ENCODE assay signal across 2 cellular contexts in the genomic region with DNA sequence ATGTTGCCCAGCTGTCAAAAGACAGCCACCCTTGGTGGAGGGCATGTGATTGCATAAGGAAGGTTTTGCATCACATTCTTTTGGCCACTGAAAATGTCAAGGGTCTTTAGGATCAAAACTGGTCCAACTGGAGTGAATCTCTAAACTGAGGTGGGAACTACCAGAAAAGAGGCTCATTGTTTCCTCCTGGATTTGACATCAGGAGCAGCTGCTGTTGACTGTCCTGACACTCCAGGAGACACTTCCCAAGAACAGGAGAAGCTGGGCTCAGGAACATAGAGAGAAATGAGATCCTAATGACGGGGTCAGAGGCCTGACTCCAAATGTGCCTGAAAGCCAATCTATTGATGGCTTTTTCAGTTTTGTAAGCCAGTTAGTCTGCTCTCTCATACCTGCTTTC.
TF ChIP-seq lines count a peak whose summit lies in the region.

No MANE protein-coding gene starts in this region.

TF ChIP-seq in IMR-90, 13 proteins besides CTCF, POLR2A, EP300 and RAD21:
- no peak for TF ChIP-seq MXI1 (IDR thresholded peaks at IDR 0.05; ENCODE audit: borderline replicate concordance, low read depth, low read length)
- TF ChIP-seq FOS (IDR thresholded peaks at IDR 0.05; ENCODE audit: low read depth, low read length): no peak

TF ChIP-seq in H1, 55 proteins besides CTCF, POLR2A, EP300 and RAD21:
- TF ChIP-seq NRF1 (IDR thresholded peaks at IDR 0.05; ENCODE audit: low read depth, low read length) (no peak), SAP30 (IDR thresholded peaks at IDR 0.05; ENCODE audit: insufficient read depth, insufficient replicate concordance, low read length) (no peak), SUZ12 (IDR thresholded peaks at IDR 0.05; ENCODE audit: low read length) (no peak), CEBPB (IDR thresholded peaks at IDR 0.05; ENCODE audit: low read depth, low read length) (no peak), JUN (IDR thresholded peaks at IDR 0.05; ENCODE audit: low read depth, low read length) (no peak), GABPA (IDR thresholded peaks at IDR 0.05; ENCODE audit: borderline replicate concordance, insufficient read depth, low read length) (no peak), SIN3A (conservative IDR thresholded peaks at IDR 0.05 in 1 of 2, IDR thresholded peaks at IDR 0.05 in 1 of 2; ENCODE audit: low read depth in 1 of 2, low read length in 2 of 2) (no peak), EZH2 (IDR thresholded peaks at IDR 0.05; ENCODE audit: low read depth, low read length, severe bottlenecking) (no peak), ZNF274 (IDR thresholded peaks at IDR 0.05; ENCODE audit: borderline replicate concordance, extremely low read depth, low read length) (no peak), PHF8 (conservative IDR thresholded peaks at IDR 0.05; ENCODE audit: low read depth, low read length) (no peak), GTF2F1 (IDR thresholded peaks at IDR 0.05; ENCODE audit: borderline replicate concordance, low read depth, low read length) (no peak), FOSL1 (IDR thresholded peaks at IDR 0.05; ENCODE audit: insufficient read depth, low read depth, low read length) (no peak), CTBP2 (IDR thresholded peaks at IDR 0.05; ENCODE audit: borderline replicate concordance, insufficient read depth, insufficient read length, low read length) (no peak), HDAC6 (IDR thresholded peaks at IDR 0.05; ENCODE audit: low read depth, low read length) (no peak)
- TF ChIP-seq, protein P1, sequence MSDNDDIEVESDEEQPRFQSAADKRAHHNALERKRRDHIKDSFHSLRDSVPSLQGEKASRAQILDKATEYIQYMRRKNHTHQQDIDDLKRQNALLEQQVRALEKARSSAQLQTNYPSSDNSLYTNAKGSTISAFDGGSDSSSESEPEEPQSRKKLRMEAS (IDR thresholded peaks at IDR 0.05): no peak
- TF ChIP-seq, protein P2, sequence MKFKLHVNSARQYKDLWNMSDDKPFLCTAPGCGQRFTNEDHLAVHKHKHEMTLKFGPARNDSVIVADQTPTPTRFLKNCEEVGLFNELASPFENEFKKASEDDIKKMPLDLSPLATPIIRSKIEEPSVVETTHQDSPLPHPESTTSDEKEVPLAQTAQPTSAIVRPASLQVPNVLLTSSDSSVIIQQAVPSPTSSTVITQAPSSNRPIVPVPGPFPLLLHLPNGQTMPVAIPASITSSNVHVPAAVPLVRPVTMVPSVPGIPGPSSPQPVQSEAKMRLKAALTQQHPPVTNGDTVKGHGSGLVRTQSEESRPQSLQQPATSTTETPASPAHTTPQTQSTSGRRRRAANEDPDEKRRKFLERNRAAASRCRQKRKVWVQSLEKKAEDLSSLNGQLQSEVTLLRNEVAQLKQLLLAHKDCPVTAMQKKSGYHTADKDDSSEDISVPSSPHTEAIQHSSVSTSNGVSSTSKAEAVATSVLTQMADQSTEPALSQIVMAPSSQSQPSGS (IDR thresholded peaks at IDR 0.05; ENCODE audit: low read length): no peak
- TF ChIP-seq, protein P3, sequence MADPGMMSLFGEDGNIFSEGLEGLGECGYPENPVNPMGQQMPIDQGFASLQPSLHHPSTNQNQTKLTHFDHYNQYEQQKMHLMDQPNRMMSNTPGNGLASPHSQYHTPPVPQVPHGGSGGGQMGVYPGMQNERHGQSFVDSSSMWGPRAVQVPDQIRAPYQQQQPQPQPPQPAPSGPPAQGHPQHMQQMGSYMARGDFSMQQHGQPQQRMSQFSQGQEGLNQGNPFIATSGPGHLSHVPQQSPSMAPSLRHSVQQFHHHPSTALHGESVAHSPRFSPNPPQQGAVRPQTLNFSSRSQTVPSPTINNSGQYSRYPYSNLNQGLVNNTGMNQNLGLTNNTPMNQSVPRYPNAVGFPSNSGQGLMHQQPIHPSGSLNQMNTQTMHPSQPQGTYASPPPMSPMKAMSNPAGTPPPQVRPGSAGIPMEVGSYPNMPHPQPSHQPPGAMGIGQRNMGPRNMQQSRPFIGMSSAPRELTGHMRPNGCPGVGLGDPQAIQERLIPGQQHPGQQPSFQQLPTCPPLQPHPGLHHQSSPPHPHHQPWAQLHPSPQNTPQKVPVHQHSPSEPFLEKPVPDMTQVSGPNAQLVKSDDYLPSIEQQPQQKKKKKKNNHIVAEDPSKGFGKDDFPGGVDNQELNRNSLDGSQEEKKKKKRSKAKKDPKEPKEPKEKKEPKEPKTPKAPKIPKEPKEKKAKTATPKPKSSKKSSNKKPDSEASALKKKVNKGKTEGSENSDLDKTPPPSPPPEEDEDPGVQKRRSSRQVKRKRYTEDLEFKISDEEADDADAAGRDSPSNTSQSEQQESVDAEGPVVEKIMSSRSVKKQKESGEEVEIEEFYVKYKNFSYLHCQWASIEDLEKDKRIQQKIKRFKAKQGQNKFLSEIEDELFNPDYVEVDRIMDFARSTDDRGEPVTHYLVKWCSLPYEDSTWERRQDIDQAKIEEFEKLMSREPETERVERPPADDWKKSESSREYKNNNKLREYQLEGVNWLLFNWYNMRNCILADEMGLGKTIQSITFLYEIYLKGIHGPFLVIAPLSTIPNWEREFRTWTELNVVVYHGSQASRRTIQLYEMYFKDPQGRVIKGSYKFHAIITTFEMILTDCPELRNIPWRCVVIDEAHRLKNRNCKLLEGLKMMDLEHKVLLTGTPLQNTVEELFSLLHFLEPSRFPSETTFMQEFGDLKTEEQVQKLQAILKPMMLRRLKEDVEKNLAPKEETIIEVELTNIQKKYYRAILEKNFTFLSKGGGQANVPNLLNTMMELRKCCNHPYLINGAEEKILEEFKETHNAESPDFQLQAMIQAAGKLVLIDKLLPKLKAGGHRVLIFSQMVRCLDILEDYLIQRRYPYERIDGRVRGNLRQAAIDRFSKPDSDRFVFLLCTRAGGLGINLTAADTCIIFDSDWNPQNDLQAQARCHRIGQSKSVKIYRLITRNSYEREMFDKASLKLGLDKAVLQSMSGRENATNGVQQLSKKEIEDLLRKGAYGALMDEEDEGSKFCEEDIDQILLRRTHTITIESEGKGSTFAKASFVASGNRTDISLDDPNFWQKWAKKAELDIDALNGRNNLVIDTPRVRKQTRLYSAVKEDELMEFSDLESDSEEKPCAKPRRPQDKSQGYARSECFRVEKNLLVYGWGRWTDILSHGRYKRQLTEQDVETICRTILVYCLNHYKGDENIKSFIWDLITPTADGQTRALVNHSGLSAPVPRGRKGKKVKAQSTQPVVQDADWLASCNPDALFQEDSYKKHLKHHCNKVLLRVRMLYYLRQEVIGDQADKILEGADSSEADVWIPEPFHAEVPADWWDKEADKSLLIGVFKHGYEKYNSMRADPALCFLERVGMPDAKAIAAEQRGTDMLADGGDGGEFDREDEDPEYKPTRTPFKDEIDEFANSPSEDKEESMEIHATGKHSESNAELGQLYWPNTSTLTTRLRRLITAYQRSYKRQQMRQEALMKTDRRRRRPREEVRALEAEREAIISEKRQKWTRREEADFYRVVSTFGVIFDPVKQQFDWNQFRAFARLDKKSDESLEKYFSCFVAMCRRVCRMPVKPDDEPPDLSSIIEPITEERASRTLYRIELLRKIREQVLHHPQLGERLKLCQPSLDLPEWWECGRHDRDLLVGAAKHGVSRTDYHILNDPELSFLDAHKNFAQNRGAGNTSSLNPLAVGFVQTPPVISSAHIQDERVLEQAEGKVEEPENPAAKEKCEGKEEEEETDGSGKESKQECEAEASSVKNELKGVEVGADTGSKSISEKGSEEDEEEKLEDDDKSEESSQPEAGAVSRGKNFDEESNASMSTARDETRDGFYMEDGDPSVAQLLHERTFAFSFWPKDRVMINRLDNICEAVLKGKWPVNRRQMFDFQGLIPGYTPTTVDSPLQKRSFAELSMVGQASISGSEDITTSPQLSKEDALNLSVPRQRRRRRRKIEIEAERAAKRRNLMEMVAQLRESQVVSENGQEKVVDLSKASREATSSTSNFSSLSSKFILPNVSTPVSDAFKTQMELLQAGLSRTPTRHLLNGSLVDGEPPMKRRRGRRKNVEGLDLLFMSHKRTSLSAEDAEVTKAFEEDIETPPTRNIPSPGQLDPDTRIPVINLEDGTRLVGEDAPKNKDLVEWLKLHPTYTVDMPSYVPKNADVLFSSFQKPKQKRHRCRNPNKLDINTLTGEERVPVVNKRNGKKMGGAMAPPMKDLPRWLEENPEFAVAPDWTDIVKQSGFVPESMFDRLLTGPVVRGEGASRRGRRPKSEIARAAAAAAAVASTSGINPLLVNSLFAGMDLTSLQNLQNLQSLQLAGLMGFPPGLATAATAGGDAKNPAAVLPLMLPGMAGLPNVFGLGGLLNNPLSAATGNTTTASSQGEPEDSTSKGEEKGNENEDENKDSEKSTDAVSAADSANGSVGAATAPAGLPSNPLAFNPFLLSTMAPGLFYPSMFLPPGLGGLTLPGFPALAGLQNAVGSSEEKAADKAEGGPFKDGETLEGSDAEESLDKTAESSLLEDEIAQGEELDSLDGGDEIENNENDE (IDR thresholded peaks at IDR 0.05; ENCODE audit: insufficient replicate concordance, low read length): no peak
TF ChIP-seq in H1: peak in this region for 0.
